Comparison of ENCODE assay signal across 20 cellular contexts in genomic region chr20:50586531-50587232, GRCh38.
A peak's percentile ranks its signal among the peaks of the same experiment; 100 is the strongest.
DNase-seq lines count a peak whose midpoint lies in the region; ATAC-seq, FAIRE-seq and TF ChIP-seq lines count a peak whose summit lies in the region.
"Had no signal": no experiment of that assay in that cellular context is flagged by ENCODE, and none has a peak within 500 bp of the region (broad histone marks: within the 10 kb centered on the region; RNA-seq: fewer than 3 reads in every experiment).

No MANE protein-coding gene starts in this region.

- H3K27me3 ChIP-seq in Caco-2 (replicated peaks; ENCODE audit: control insufficient read depth, insufficient read depth, low read length), result no peaks in the 10 kb centered on the region
- H3K27me3 ChIP-seq: BE2C, Peyer's patch had no signal

- intact Hi-C loops in Caco-2 (cut with micrococcal nuclease; ENCODE audit: unreplicated experiment), result no loop called here
- intact Hi-C loops in kidney (cut with DNase I), result no loop called here

- DNase-seq in NCI-H1105 treated with DMSO at 0.1 percent for 48 hours (lab: John Stamatoyannopoulos, UW) (peak; percentile 22), NCI-H1105 (lab: John Stamatoyannopoulos, UW) (no peak), Caco-2 (no peak), NCI-H345 (lab: John Stamatoyannopoulos, UW) (peak; percentile 75), kidney (peak; percentile 60), NAMALWA (ENCODE audit: low spot score) (no peak), HFFc6 (no peak)
- DNase-seq: 8988T; activated CD4-positive, alpha-beta T cell treated with anti-CD3 and anti-CD28 coated beads for 48 hours; BE2C; head of caudate nucleus; NCI-H1930; Peyer's patch; stimulated activated CD4-positive, alpha-beta T cell treated with anti-CD3 and anti-CD28 coated beads, Interleukin-4, amount 100 ng/mL, for 24 hours had no signal

- CTCF ChIA-PET in Caco-2 (lab: Charles Lee), result interaction anchor here (0.5 to 1.7 kb wide), 16 partner anchors 8 to 414 kb away, joined by 3 to 6 read pairs (median 4); no protein-coding TSS in a partner anchor

- no peak overlapping the region for H3K9ac ChIP-seq in kidney (ENCODE audit: low read length in 2 of 2)

- H3K9me3 ChIP-seq in Caco-2, result no peaks in the 10 kb centered on the region
- H3K9me3 ChIP-seq in kidney (ENCODE audit: control insufficient read depth in 1 of 2, low read length in 2 of 2), result no peaks in the 10 kb centered on the region
- H3K9me3 ChIP-seq: BE2C, Peyer's patch, prostate gland had no signal

- H3K36me3 ChIP-seq in Caco-2 (ENCODE audit: control insufficient read depth, insufficient read depth, low read length), result peaks cover 6% of the 10 kb centered on the region
- peaks cover 33 to 45% of the 10 kb centered on the region in 2 donors for H3K36me3 ChIP-seq in kidney (ENCODE audit: control insufficient read depth in 1 of 2, insufficient read depth in 2 of 2, low read length in 2 of 2)

- H3K4me3 Mint-ChIP-seq in Caco-2 (ENCODE audit: unreplicated experiment) (no peak overlapping the region), HFFc6 (no peak overlapping the region)
- H3K4me3 Mint-ChIP-seq: activated naive CD8-positive, alpha-beta T cell; memory B cell; naive thymus-derived CD8-positive, alpha-beta T cell had no signal

- no peaks in the 10 kb centered on the region for H3K9me3 Mint-ChIP-seq in Caco-2 (ENCODE audit: unreplicated experiment)
- no peaks in the 10 kb centered on the region for H3K9me3 Mint-ChIP-seq in HFFc6
- H3K9me3 Mint-ChIP-seq: memory B cell; naive thymus-derived CD8-positive, alpha-beta T cell had no signal

- H3K36me3 Mint-ChIP-seq in Caco-2 (ENCODE audit: insufficient read depth, unreplicated experiment) (peaks cover 66% of the 10 kb centered on the region), HFFc6 (ENCODE audit: low read depth) (peaks cover 18% of the 10 kb centered on the region)
- H3K36me3 Mint-ChIP-seq: activated naive CD8-positive, alpha-beta T cell had no signal

- TF ChIP-seq CTCF in Caco-2 (IDR thresholded peaks at IDR 0.05; ENCODE audit: insufficient read depth in 1 of 2, low read depth in 1 of 2, low read length in 1 of 2, severe bottlenecking in 1 of 2, unreplicated experiment in 1 of 2) (no peak), kidney (IDR thresholded peaks at IDR 0.05; ENCODE audit: borderline replicate concordance, extremely low read depth, insufficient read depth) (no peak), HFFc6 (IDR thresholded peaks at IDR 0.05) (no peak)

- peak overlapping the region; percentile 23 for H3K27ac Mint-ChIP-seq in Caco-2 (ENCODE audit: unreplicated experiment)
- no peak overlapping the region for H3K27ac Mint-ChIP-seq in HFFc6
- H3K27ac Mint-ChIP-seq: activated naive CD8-positive, alpha-beta T cell; memory B cell had no signal

- FAIRE-seq in kidney (lab: Jason Lieb, UNC), result no peak

- H3K4me3 ChIP-seq in Caco-2 (ENCODE audit: low read depth, low read length) (no peak overlapping the region), kidney (ENCODE audit: low read length in 2 of 2) (no peak overlapping the region)
- H3K4me3 ChIP-seq: Peyer's patch, prostate gland, skin epidermis had no signal

- H3K4me1 Mint-ChIP-seq in Caco-2 (ENCODE audit: low read depth, unreplicated experiment), result no peaks in the 10 kb centered on the region
- H3K4me1 Mint-ChIP-seq in HFFc6 (ENCODE audit: low read depth), result peaks cover 11% of the 10 kb centered on the region

- BruUV-seq in Caco-2 (replicated peaks; lab: Mats Ljungman, UMichigan), result no TSS peak

- no peaks in the 10 kb centered on the region for H3K27me3 Mint-ChIP-seq in Caco-2 (ENCODE audit: insufficient read depth, unreplicated experiment)
- peaks cover 2% of the 10 kb centered on the region; the same call in 1 of the 2 replicates for H3K27me3 Mint-ChIP-seq in HFFc6 (ENCODE audit: insufficient read depth)
- H3K27me3 Mint-ChIP-seq: activated naive CD8-positive, alpha-beta T cell; memory B cell; naive thymus-derived CD8-positive, alpha-beta T cell had no signal

- no peak overlapping the region for H3K27ac ChIP-seq in kidney (ENCODE audit: low read depth in 2 of 2, low read length in 2 of 2)
- H3K27ac ChIP-seq: Peyer's patch had no signal

- no peak for ATAC-seq in HG03095 (IDR thresholded peaks at IDR 0.05; ENCODE audit: unreplicated experiment)
- ATAC-seq: naive thymus-derived CD8-positive, alpha-beta T cell had no signal

- POLR2A ChIA-PET in Caco-2 (lab: Charles Lee), result interaction anchor here (0.7 kb wide), 1 partner anchor 16 kb away, joined by 3 read pairs; no protein-coding TSS in a partner anchor

- peaks cover 9% of the 10 kb centered on the region; the same call in 1 of the 2 replicates for H3K4me1 ChIP-seq in Caco-2
- H3K4me1 ChIP-seq in kidney (ENCODE audit: control insufficient read depth in 1 of 2, insufficient read depth in 1 of 2, low read depth in 1 of 2, low read length in 2 of 2), result no peaks in the 10 kb centered on the region
- H3K4me1 ChIP-seq: BE2C had no signal

Comparison
In these comparisons a context has a peak if more than half of its experiments do, and no peak if none do; other contexts are left out.
1. DNase-seq: peak in NCI-H1105 treated with DMSO at 0.1 percent for 48 hours (single experiment), NCI-H345 (single experiment) and kidney (single experiment); none in NCI-H1105 (single experiment), Caco-2 (0 of 2), NAMALWA (single experiment) and HFFc6 (single experiment).